Comparison of ENCODE assay signal across 8 cellular contexts in genomic region chr4:120056249-120056648, GRCh38. TPM values are rescaled to one million over a fixed set of nuclear protein-coding genes. Genes with fewer than 3 reads are reported as not detected.
DNase-seq lines count a peak whose midpoint lies in the region; ATAC-seq and TF ChIP-seq lines count a peak whose summit lies in the region.

No MANE protein-coding gene starts in this region.

- no peak overlapping the region for H3K4me3 Mint-ChIP-seq in brain
- no peak overlapping the region for H3K4me3 Mint-ChIP-seq in nephron
- no peak overlapping the region for H3K4me3 Mint-ChIP-seq in activated CD4-positive, alpha-beta T cell treated with anti-CD3 and anti-CD28 coated beads, Interleukin-2, amount 10 ng/mL, durations not matched to agents 7 days and 5 days

- H3K27ac Mint-ChIP-seq in brain (peak overlapping the region in 1 of 5 experiments; percentile 34), nephron (peak overlapping the region in 2 of 3 experiments; percentile 81 to 90)
- H3K27ac Mint-ChIP-seq in activated CD4-positive, alpha-beta T cell treated with anti-CD3 and anti-CD28 coated beads, Interleukin-2, amount 10 ng/mL, durations not matched to agents 7 days and 5 days = no peak overlapping the region

- POLR2A ChIA-PET in GM10248 (lab: Yijun Ruan, JAX) = interaction anchor here (0.6 kb wide), 1 partner anchor 9 kb away, joined by 3 read pairs; no protein-coding TSS in a partner anchor
- POLR2A ChIA-PET in activated CD4-positive, alpha-beta T cell treated with anti-CD3 and anti-CD28 coated beads, Interleukin-2, amount 10 ng/mL, durations not matched to agents 7 days and 5 days (lab: Charles Lee) = no interaction called here

- CTCF ChIA-PET in GM10248 (lab: Yijun Ruan, JAX) = interaction anchor here (0.9 to 2.9 kb wide), 8 partner anchors 10 to 746 kb away, joined by 3 to 16 read pairs (median 6); partner anchors contain the start of gene PDE5A
- CTCF ChIA-PET in activated CD4-positive, alpha-beta T cell treated with anti-CD3 and anti-CD28 coated beads, Interleukin-2, amount 10 ng/mL, durations not matched to agents 7 days and 5 days (lab: Charles Lee) = no interaction called here

- H3K27me3 Mint-ChIP-seq in brain = no peaks in the 10 kb centered on the region
- no peaks in the 10 kb centered on the region for H3K27me3 Mint-ChIP-seq in nephron (ENCODE audit: low read depth)
- no peaks in the 10 kb centered on the region for H3K27me3 Mint-ChIP-seq in activated CD4-positive, alpha-beta T cell treated with anti-CD3 and anti-CD28 coated beads, Interleukin-2, amount 10 ng/mL, durations not matched to agents 7 days and 5 days

- H3K9me3 Mint-ChIP-seq in brain (no peaks in the 10 kb centered on the region), nephron (no peaks in the 10 kb centered on the region)
- no peaks in the 10 kb centered on the region for H3K9me3 Mint-ChIP-seq in activated CD4-positive, alpha-beta T cell treated with anti-CD3 and anti-CD28 coated beads, Interleukin-2, amount 10 ng/mL, durations not matched to agents 7 days and 5 days

- H3K36me3 Mint-ChIP-seq in brain = peaks cover 6% of the 10 kb centered on the region
- H3K36me3 Mint-ChIP-seq in nephron (ENCODE audit: low read depth) = peaks cover 13% of the 10 kb centered on the region
- peaks cover 31% of the 10 kb centered on the region for H3K36me3 Mint-ChIP-seq in activated CD4-positive, alpha-beta T cell treated with anti-CD3 and anti-CD28 coated beads, Interleukin-2, amount 10 ng/mL, durations not matched to agents 7 days and 5 days (ENCODE audit: low read depth)

- H3K4me1 Mint-ChIP-seq in brain (peaks cover 32% of the 10 kb centered on the region), nephron (peaks cover 37% of the 10 kb centered on the region)
- peaks cover 7% of the 10 kb centered on the region for H3K4me1 Mint-ChIP-seq in activated CD4-positive, alpha-beta T cell treated with anti-CD3 and anti-CD28 coated beads, Interleukin-2, amount 10 ng/mL, durations not matched to agents 7 days and 5 days

- ATAC-seq in HG03097 (IDR thresholded peaks at IDR 0.05; ENCODE audit: low FRiP score, unreplicated experiment) (no peak), HG02763 (IDR thresholded peaks at IDR 0.05; ENCODE audit: unreplicated experiment) (no peak), GM18858 (IDR thresholded peaks at IDR 0.05; ENCODE audit: unreplicated experiment) (no peak)

- TF ChIP-seq CTCF in GM10248 (IDR thresholded peaks at IDR 0.05; ENCODE audit: control extremely low read depth, extremely low read depth, low read depth, missing control alignments) (peak; percentile 9), brain (conservative IDR thresholded peaks at IDR 0.05) (peak; percentile 61 to 67), nephron (IDR thresholded peaks at IDR 0.05; ENCODE audit: unreplicated experiment in 3 of 3) (peak; percentile 19 to 55 (median 33))

- DNase-seq in GM10248 (ENCODE audit: extremely low spot score) (no peak), LHCN-M2 (ENCODE audit: low read depth) (peak; percentile 28)
- no peak for DNase-seq in activated CD4-positive, alpha-beta T cell treated with anti-CD3 and anti-CD28 coated beads, Interleukin-2, amount 10 ng/mL, durations not matched to agents 7 days and 5 days

RNA-seq across cellular contexts. Expression of gene MAD2L1, which starts 10.4 kb away (rescaled TPM):
- total RNA-seq in LHCN-M2 (2014; rRNA removed) = 65.0 and 75.7 TPM in 2 replicates
- polyA plus RNA-seq in LHCN-M2 (2012) = 23.7 TPM
- polyA plus RNA-seq in brain (ENCODE audit: insufficient read depth, low read depth, low replicate concordance) = 11.4 TPM
- 10 to 100 TPM; 51.9 to 60.5 TPM for total RNA-seq in activated CD4-positive, alpha-beta T cell treated with anti-CD3 and anti-CD28 coated beads, Interleukin-2, amount 10 ng/mL, durations not matched to agents 7 days and 5 days

Comparison
In these comparisons a context has a peak if more than half of its experiments do, and no peak if none do; other contexts are left out.
1. CTCF ChIP-seq: peak in every context shown above with its lines; median percentile 64 in brain; 33 in nephron; 9 in GM10248.